1 cellular context compared by ENCODE assay signal in the genomic region with DNA sequence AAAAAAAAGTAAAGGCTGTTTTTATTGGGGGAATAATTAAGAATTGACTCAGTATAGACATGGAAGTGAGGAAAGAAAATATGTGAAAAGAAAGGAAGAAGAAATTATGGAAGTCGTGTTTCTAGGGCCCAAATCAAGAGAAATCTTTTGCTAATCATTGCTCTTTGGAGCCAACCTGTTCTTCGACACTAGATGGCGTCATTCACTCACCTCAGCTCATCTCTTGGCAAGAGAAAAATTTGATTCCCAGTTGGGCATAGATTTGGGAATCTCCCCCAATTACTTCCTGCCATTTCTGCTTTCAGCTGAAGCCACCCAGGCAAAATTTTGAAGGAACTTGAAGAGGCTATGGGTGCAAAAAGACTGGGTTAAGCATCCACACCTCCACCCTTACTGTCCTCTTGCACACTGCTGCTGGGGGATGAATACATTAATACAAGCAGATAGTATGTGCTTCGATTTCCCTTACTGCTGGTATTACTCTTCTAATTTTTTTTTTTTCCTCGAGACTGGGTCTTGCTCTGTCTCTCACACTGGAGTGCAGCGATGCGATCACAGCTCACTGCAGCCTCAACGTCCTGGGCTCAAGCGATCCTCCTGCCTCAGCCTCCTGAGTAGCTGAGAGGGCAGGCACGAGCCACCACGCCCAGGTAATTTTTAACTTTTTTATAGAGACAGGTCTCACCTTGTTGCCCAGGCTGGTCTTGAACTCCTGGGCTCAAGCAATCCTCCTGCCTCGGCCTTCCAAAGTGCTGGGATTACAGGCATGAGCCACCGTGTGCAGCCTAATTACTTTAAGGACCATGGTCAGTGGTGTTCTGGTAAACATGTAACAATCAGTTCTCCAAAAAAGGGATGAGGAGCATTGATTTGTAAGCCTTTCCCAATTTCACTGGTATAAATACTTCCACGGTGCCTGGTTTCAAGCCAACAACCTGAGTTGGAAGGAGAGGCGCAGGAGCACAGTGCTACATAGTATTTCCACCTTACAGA.
TF ChIP-seq lines count a peak whose summit lies in the region.

No MANE protein-coding gene starts in this region.

TF ChIP-seq in HEK293, 187 proteins besides CTCF, POLR2A, EP300 and RAD21 (continued from another document):
- TF ChIP-seq ZBTB10 (tag by site-specific recombination; IDR thresholded peaks at IDR 0.05) (no peak), OSR2 (tag by site-specific recombination; IDR thresholded peaks at IDR 0.05) (no peak), ZNF658 (tag by site-specific recombination; IDR thresholded peaks at IDR 0.05) (no peak), KLF17 (tag by site-specific recombination; IDR thresholded peaks at IDR 0.05) (no peak), IKZF3 (tag by site-specific recombination; IDR thresholded peaks at IDR 0.05) (peak; percentile 49; the same call in 1 of the 2 replicates), ZNF571 (tag by site-specific recombination; IDR thresholded peaks at IDR 0.05) (no peak), ZNF654 (tag by site-specific recombination; IDR thresholded peaks at IDR 0.05; ENCODE audit: low read depth) (peak; percentile 85), ZNF514 (tag by site-specific recombination; IDR thresholded peaks at IDR 0.05) (no peak), ZNF121 (tag by site-specific recombination; IDR thresholded peaks at IDR 0.05) (no peak), ZNF174 (tag by site-specific recombination; IDR thresholded peaks at IDR 0.05) (no peak), ZNF223 (tag by site-specific recombination; IDR thresholded peaks at IDR 0.05) (no peak), SETDB1 (IDR thresholded peaks at IDR 0.05; ENCODE audit: insufficient read length, low read length) (no peak), ZNF473 (tag by site-specific recombination; IDR thresholded peaks at IDR 0.05) (no peak)
- TF ChIP-seq, protein P1, sequence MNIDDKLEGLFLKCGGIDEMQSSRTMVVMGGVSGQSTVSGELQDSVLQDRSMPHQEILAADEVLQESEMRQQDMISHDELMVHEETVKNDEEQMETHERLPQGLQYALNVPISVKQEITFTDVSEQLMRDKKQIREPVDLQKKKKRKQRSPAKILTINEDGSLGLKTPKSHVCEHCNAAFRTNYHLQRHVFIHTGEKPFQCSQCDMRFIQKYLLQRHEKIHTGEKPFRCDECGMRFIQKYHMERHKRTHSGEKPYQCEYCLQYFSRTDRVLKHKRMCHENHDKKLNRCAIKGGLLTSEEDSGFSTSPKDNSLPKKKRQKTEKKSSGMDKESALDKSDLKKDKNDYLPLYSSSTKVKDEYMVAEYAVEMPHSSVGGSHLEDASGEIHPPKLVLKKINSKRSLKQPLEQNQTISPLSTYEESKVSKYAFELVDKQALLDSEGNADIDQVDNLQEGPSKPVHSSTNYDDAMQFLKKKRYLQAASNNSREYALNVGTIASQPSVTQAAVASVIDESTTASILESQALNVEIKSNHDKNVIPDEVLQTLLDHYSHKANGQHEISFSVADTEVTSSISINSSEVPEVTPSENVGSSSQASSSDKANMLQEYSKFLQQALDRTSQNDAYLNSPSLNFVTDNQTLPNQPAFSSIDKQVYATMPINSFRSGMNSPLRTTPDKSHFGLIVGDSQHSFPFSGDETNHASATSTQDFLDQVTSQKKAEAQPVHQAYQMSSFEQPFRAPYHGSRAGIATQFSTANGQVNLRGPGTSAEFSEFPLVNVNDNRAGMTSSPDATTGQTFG (tag by site-specific recombination; IDR thresholded peaks at IDR 0.05; ENCODE audit: borderline replicate concordance): no peak
- TF ChIP-seq, protein P2, sequence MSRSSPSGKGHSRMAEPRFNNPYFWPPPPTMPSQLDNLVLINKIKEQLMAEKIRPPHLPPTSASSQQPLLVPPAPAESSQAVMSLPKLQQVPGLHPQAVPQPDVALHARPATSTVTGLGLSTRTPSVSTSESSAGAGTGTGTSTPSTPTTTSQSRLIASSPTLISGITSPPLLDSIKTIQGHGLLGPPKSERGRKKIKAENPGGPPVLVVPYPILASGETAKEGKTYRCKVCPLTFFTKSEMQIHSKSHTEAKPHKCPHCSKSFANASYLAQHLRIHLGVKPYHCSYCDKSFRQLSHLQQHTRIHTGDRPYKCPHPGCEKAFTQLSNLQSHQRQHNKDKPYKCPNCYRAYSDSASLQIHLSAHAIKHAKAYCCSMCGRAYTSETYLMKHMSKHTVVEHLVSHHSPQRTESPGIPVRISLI (tag by site-specific recombination; IDR thresholded peaks at IDR 0.05): no peak
